ENCODE assay signal across 13 cellular contexts in the genomic region with DNA sequence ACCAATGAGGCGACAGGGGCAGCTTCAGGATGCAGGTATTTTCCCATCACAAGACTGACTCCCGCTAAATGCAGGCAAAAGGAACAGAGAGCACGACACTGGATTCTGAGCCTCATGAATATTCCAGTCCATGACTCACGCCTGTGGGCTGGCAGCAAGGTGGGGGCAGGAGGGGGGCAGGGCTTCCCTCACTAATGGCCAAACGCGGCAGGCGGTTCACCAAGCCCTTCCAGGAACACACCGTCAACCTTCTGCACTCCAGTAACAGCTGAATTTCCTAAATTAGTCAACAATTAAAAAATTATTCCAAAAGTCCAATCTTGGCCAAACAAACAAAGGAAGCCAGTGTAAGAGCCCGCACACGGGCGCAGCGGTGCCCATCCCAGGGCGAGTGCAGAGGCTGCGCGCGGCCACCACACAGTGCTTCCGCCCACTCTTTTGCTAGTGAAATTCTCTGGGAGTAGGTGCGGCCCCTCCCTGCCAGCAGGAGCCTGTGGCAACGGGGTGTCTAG. TPM values are rescaled to one million over a fixed set of nuclear protein-coding genes. Genes with fewer than 3 reads are reported as not detected.
DNase-seq lines count a peak whose midpoint lies in the region; ATAC-seq lines count a peak whose summit lies in the region.
"Had no signal": no experiment of that assay in that cellular context is flagged by ENCODE, and none has a peak within 500 bp of the region (broad histone marks: within the 10 kb centered on the region; RNA-seq: fewer than 3 reads in every experiment).

No MANE protein-coding gene starts in this region.

- H3K27ac ChIP-seq in HUES48 (ENCODE audit: low read depth, low read length) = peak overlapping the region; percentile 56
- no peak overlapping the region for H3K27ac ChIP-seq in caudate nucleus (ENCODE audit: low read depth, low read length)

- H3K27me3 ChIP-seq in HUES48 (ENCODE audit: control insufficient read depth, insufficient read depth, low read length) = no peaks in the 10 kb centered on the region

- peak; percentile 77 for DNase-seq in A172 (ENCODE audit: low spot score)
- peak in 53 of 61 donors; percentile 11 to 86 (median 50) for DNase-seq in caudate nucleus (lab: John Stamatoyannopoulos, UW)
- DNase-seq in left kidney (ENCODE audit: low read depth, low spot score) = peak; percentile 82
- no peak for DNase-seq in stimulated activated effector memory CD8-positive, alpha-beta T cell treated with anti-CD3 and anti-CD28 coated beads, Interleukin-12 subunit alpha, Interleukin-12 subunit beta, amount 100 ng/mL, for 72 hours (ENCODE audit: low spot score in 2 of 2)
- DNase-seq in AG20443 (ENCODE audit: low spot score) = no peak
- DNase-seq in activated T-cell treated with anti-CD3 and anti-CD28 coated beads for 4 hours = no peak
- no peak for DNase-seq in NCI-H2171 treated with DMSO at 0.1 percent for 48 hours (lab: John Stamatoyannopoulos, UW)
- DNase-seq: CD4-positive, CD25-positive, alpha-beta regulatory T cell; NCI-H187; T-helper 9 cell had no signal

- no peak for ATAC-seq in stimulated activated effector memory CD8-positive, alpha-beta T cell treated with anti-CD3 and anti-CD28 coated beads, Interleukin-12 subunit alpha, Interleukin-12 subunit beta, amount 100 ng/mL, for 72 hours

- H3K4me1 Mint-ChIP-seq in stimulated activated effector memory CD8-positive, alpha-beta T cell treated with anti-CD3 and anti-CD28 coated beads, Interleukin-12 subunit alpha, Interleukin-12 subunit beta, amount 100 ng/mL, for 72 hours = peaks cover under 1% of the 10 kb centered on the region
- H3K4me1 Mint-ChIP-seq: activated naive CD4-positive, alpha-beta T cell treated with anti-CD3 and anti-CD28 coated beads, Interleukin-2, amount 50 U/mL, for 24 hours; CD4-positive, CD25-positive, alpha-beta regulatory T cell had no signal

- peaks cover 10% of the 10 kb centered on the region; the same call in 1 of the 2 replicates for H3K4me1 ChIP-seq in HUES48 (ENCODE audit: control insufficient read depth, insufficient read depth, low read length)

- peaks cover 2% of the 10 kb centered on the region; the same call in 1 of the 2 replicates for H3K36me3 ChIP-seq in HUES48 (ENCODE audit: control insufficient read depth, insufficient read depth, low read length)

- no peak overlapping the region for H3K4me3 ChIP-seq in HUES48 (ENCODE audit: low read depth, low read length)

- no peaks in the 10 kb centered on the region for H3K9me3 ChIP-seq in HUES48 (ENCODE audit: control insufficient read depth, insufficient read depth, low read length)

- H3K27ac Mint-ChIP-seq in stimulated activated effector memory CD8-positive, alpha-beta T cell treated with anti-CD3 and anti-CD28 coated beads, Interleukin-12 subunit alpha, Interleukin-12 subunit beta, amount 100 ng/mL, for 72 hours = no peak overlapping the region
- H3K27ac Mint-ChIP-seq: activated naive CD4-positive, alpha-beta T cell treated with anti-CD3 and anti-CD28 coated beads, Interleukin-2, amount 50 U/mL, for 24 hours had no signal

- no peaks in the 10 kb centered on the region for H3K9me3 Mint-ChIP-seq in stimulated activated effector memory CD8-positive, alpha-beta T cell treated with anti-CD3 and anti-CD28 coated beads, Interleukin-12 subunit alpha, Interleukin-12 subunit beta, amount 100 ng/mL, for 72 hours
- H3K9me3 Mint-ChIP-seq: activated naive CD4-positive, alpha-beta T cell treated with anti-CD3 and anti-CD28 coated beads, Interleukin-2, amount 50 U/mL, for 24 hours; CD4-positive, CD25-positive, alpha-beta regulatory T cell had no signal

- no peak overlapping the region for H3K4me3 Mint-ChIP-seq in stimulated activated effector memory CD8-positive, alpha-beta T cell treated with anti-CD3 and anti-CD28 coated beads, Interleukin-12 subunit alpha, Interleukin-12 subunit beta, amount 100 ng/mL, for 72 hours
- H3K4me3 Mint-ChIP-seq: activated naive CD4-positive, alpha-beta T cell treated with anti-CD3 and anti-CD28 coated beads, Interleukin-2, amount 50 U/mL, for 24 hours; CD4-positive, CD25-positive, alpha-beta regulatory T cell had no signal

- no peaks in the 10 kb centered on the region for H3K36me3 Mint-ChIP-seq in stimulated activated effector memory CD8-positive, alpha-beta T cell treated with anti-CD3 and anti-CD28 coated beads, Interleukin-12 subunit alpha, Interleukin-12 subunit beta, amount 100 ng/mL, for 72 hours
- H3K36me3 Mint-ChIP-seq: activated naive CD4-positive, alpha-beta T cell treated with anti-CD3 and anti-CD28 coated beads, Interleukin-2, amount 50 U/mL, for 24 hours had no signal

- H3K9ac ChIP-seq in HUES48 (ENCODE audit: low read depth, low read length) = no peak overlapping the region

RNA-seq across cellular contexts. Expression of a gene that starts 12.5 kb away (rescaled TPM):
- total RNA-seq in A172 (2014; rRNA removed; shearing (Covaris generic)) = 4.1 and 5.0 TPM in 2 replicates

RNA-seq across cellular contexts. Expression of a gene that starts 29.5 kb away (rescaled TPM):
- not detected in 2 replicates for total RNA-seq in A172 (2014; rRNA removed; shearing (Covaris generic))
- total RNA-seq: CD4-positive, CD25-positive, alpha-beta regulatory T cell; urinary bladder had no signal

RNA-seq across cellular contexts. Expression of a gene that starts 37.7 kb away (rescaled TPM):
- 62.7 and 66.4 TPM in 2 replicates for total RNA-seq in A172 (2014; rRNA removed; shearing (Covaris generic))

Comparison
In these comparisons a context has a peak if more than half of its experiments do, and no peak if none do; other contexts are left out.
1. DNase-seq: peak in A172 (single experiment), caudate nucleus (53 of 61) and left kidney (single experiment); none in stimulated activated effector memory CD8-positive, alpha-beta T cell treated with anti-CD3 and anti-CD28 coated beads, Interleukin-12 subunit alpha, Interleukin-12 subunit beta, amount 100 ng/mL, for 72 hours (0 of 2), AG20443 (single experiment), activated T-cell treated with anti-CD3 and anti-CD28 coated beads for 4 hours (single experiment) and NCI-H2171 treated with DMSO at 0.1 percent for 48 hours (single experiment).